Comparison of ENCODE assay signal across 1 cellular context in the genomic region with DNA sequence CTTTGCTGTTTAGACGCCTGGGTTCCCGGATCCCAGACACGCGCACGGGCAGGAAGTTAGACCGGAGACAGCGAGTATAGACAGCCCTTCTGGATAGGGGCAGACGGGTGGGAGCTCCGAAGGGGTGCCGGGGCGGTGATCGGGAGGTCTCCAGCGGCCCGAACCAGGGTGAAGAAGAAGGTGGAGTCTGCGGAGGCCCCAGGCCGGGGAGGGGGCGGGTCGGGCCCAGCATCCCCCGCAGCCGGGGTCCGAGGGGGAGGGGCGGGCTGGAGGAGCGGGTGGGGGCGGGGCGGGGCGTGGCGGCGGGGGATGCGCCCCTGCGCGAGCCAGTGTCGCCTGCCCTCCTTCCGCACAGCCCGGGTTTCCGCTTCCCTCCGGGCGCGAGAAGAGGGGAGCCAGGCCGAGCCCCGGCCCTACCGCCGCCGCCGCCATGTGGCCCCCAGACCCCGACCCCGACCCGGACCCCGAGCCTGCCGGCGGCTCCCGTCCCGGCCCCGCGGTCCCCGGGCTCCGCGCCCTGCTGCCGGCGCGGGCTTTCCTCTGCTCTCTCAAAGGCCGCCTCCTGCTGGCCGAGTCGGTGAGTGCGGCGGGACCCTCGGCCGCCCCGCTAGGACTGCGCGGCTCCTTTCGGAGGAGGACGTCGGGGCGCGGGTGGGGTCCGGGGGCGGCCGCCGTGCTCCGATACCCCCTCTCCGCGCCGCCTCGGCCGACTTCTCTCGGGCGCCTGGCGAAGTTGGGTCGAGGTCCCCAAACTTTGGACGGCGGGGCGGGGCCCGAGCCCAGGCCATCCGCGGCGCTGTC.
TF ChIP-seq lines count a peak whose summit lies in the region.

A gene with protein sequence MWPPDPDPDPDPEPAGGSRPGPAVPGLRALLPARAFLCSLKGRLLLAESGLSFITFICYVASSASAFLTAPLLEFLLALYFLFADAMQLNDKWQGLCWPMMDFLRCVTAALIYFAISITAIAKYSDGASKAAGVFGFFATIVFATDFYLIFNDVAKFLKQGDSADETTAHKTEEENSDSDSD (plus strand): TSS at position 329 of the 801 bp plus-strand sequence. CDS start 102 bp downstream, at position 431.

TF ChIP-seq in IMR-90, 13 proteins besides CTCF, POLR2A, EP300 and RAD21 (continued from another document):
- TF ChIP-seq, protein P1, sequence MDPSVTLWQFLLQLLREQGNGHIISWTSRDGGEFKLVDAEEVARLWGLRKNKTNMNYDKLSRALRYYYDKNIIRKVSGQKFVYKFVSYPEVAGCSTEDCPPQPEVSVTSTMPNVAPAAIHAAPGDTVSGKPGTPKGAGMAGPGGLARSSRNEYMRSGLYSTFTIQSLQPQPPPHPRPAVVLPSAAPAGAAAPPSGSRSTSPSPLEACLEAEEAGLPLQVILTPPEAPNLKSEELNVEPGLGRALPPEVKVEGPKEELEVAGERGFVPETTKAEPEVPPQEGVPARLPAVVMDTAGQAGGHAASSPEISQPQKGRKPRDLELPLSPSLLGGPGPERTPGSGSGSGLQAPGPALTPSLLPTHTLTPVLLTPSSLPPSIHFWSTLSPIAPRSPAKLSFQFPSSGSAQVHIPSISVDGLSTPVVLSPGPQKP (IDR thresholded peaks at IDR 0.05; ENCODE audit: borderline replicate concordance, low read depth, low read length): no peak
- no peak for TF ChIP-seq FOS (IDR thresholded peaks at IDR 0.05; ENCODE audit: low read depth, low read length)
- TF ChIP-seq CHD1 (IDR thresholded peaks at IDR 0.05; ENCODE audit: low read depth, low read length): no peak
- 0 out of 2 replicates have a peak, but pooled peaks have one; percentile 2 for TF ChIP-seq MAZ (IDR thresholded peaks at IDR 0.05; ENCODE audit: borderline replicate concordance, low read depth, low read length)
- TF ChIP-seq MAFK (IDR thresholded peaks at IDR 0.05; ENCODE audit: low read depth, low read length): no peak
- TF ChIP-seq, protein P2, sequence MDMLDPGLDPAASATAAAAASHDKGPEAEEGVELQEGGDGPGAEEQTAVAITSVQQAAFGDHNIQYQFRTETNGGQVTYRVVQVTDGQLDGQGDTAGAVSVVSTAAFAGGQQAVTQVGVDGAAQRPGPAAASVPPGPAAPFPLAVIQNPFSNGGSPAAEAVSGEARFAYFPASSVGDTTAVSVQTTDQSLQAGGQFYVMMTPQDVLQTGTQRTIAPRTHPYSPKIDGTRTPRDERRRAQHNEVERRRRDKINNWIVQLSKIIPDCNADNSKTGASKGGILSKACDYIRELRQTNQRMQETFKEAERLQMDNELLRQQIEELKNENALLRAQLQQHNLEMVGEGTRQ (IDR thresholded peaks at IDR 0.05; ENCODE audit: low read depth, low read length): no peak
